Comparison of ENCODE assay signal across 17 cellular contexts in genomic region chr1:234581063-234581714, GRCh38. TPM values are rescaled to one million over a fixed set of nuclear protein-coding genes. Genes with fewer than 3 reads are reported as not detected.
DNase-seq lines count a peak whose midpoint lies in the region; ATAC-seq and TF ChIP-seq lines count a peak whose summit lies in the region.
"Had no signal": no experiment of that assay in that cellular context is flagged by ENCODE, and none has a peak within 500 bp of the region (broad histone marks: within the 10 kb centered on the region; RNA-seq: fewer than 3 reads in every experiment).

No MANE protein-coding gene starts in this region.

- H3K36me3 Mint-ChIP-seq in activated CD8-positive, alpha-beta memory T cell treated with anti-CD3 and anti-CD28 coated beads, Interleukin-2, amount 10 ng/mL, durations not matched to agents 7 days and 5 days: no peaks in the 10 kb centered on the region
- H3K36me3 Mint-ChIP-seq in neural progenitor cell: no peaks in the 10 kb centered on the region

- H3K4me3 Mint-ChIP-seq in activated CD8-positive, alpha-beta memory T cell treated with anti-CD3 and anti-CD28 coated beads, Interleukin-2, amount 10 ng/mL, durations not matched to agents 7 days and 5 days: no peak overlapping the region
- H3K4me3 Mint-ChIP-seq in neural progenitor cell: no peak overlapping the region
- H3K4me3 Mint-ChIP-seq: HFFc6 had no signal

- H3K27me3 ChIP-seq in neural progenitor cell (no peaks in the 10 kb centered on the region), thoracic aorta (replicated peaks; ENCODE audit: insufficient read depth) (no peaks in the 10 kb centered on the region)

- peaks cover 2% of the 10 kb centered on the region for H3K9me3 Mint-ChIP-seq in activated CD8-positive, alpha-beta memory T cell treated with anti-CD3 and anti-CD28 coated beads, Interleukin-2, amount 10 ng/mL, durations not matched to agents 7 days and 5 days (ENCODE audit: low read depth)
- H3K9me3 Mint-ChIP-seq in neural progenitor cell: no peaks in the 10 kb centered on the region
- H3K9me3 Mint-ChIP-seq: HFFc6 had no signal

- H3K27ac Mint-ChIP-seq in activated CD8-positive, alpha-beta memory T cell treated with anti-CD3 and anti-CD28 coated beads, Interleukin-2, amount 10 ng/mL, durations not matched to agents 7 days and 5 days: no peak overlapping the region
- peak overlapping the region; percentile 38 for H3K27ac Mint-ChIP-seq in neural progenitor cell
- H3K27ac Mint-ChIP-seq: HFFc6 had no signal

- H3K27ac ChIP-seq in coronary artery (peak overlapping the region; percentile 64 to 94), neural progenitor cell (no peak overlapping the region), thoracic aorta (peak overlapping the region; percentile 80 to 85), OCI-LY7 (ENCODE audit: low read depth, low read length, poor library complexity, severe bottlenecking) (no peak overlapping the region)
- H3K27ac ChIP-seq: 22Rv1, C4-2B had no signal

- POLR2A ChIA-PET in OCI-LY7 (lab: Charles Lee): no interaction called here

- H3K9me2 ChIP-seq in OCI-LY7 (ENCODE audit: insufficient read depth, low read length): no peaks in the 10 kb centered on the region

- H3K9me3 ChIP-seq in neural progenitor cell (ENCODE audit: low read depth) (no peaks in the 10 kb centered on the region), thoracic aorta (no peaks in the 10 kb centered on the region), OCI-LY7 (ENCODE audit: low read length) (no peaks in the 10 kb centered on the region)

- H3K4me3 ChIP-seq in coronary artery: no peak overlapping the region
- H3K4me3 ChIP-seq in neural progenitor cell: no peak overlapping the region
- H3K4me3 ChIP-seq in thoracic aorta: no peak overlapping the region
- H3K4me3 ChIP-seq in OCI-LY7 (ENCODE audit: low read depth, low read length, poor library complexity, severe bottlenecking): no peak overlapping the region

- peaks cover 14% of the 10 kb centered on the region for H3K4me1 Mint-ChIP-seq in activated CD8-positive, alpha-beta memory T cell treated with anti-CD3 and anti-CD28 coated beads, Interleukin-2, amount 10 ng/mL, durations not matched to agents 7 days and 5 days
- H3K4me1 Mint-ChIP-seq in neural progenitor cell: peaks cover 30% of the 10 kb centered on the region

- H3K4me2 ChIP-seq in neural progenitor cell (no peak overlapping the region), OCI-LY7 (ENCODE audit: low read length) (no peak overlapping the region)

- ATAC-seq in activated CD8-positive, alpha-beta memory T cell treated with anti-CD3 and anti-CD28 coated beads, Interleukin-2, amount 10 ng/mL, durations not matched to agents 7 days and 5 days: no peak
- ATAC-seq in thoracic aorta (ENCODE audit: insufficient number of reproducible peaks, low FRiP score, low read depth): no peak

- no TSS peak for BruUV-seq in OCI-LY7 (replicated peaks; lab: Mats Ljungman, UMichigan)

- no peak overlapping the region for H2AFZ ChIP-seq in neural progenitor cell (replicated peaks)
- no peak overlapping the region for H2AFZ ChIP-seq in OCI-LY7 (ENCODE audit: low read length)

- intact Hi-C loops in OCI-LY7 (cut with micrococcal nuclease; ENCODE audit: unreplicated experiment): no loop called here

- CTCF ChIA-PET in activated CD8-positive, alpha-beta memory T cell treated with anti-CD3 and anti-CD28 coated beads, Interleukin-2, amount 10 ng/mL, durations not matched to agents 7 days and 5 days (lab: Charles Lee): interaction anchor here (0.6 kb wide), 1 partner anchor 59 kb away, joined by 3 read pairs; no protein-coding TSS in a partner anchor
- CTCF ChIA-PET in OCI-LY7 (lab: Charles Lee; ENCODE audit: unreplicated experiment): interaction anchor here (0.6 kb wide), 1 partner anchor 9 kb away, joined by 3 read pairs; no protein-coding TSS in a partner anchor

- H3K27me3 Mint-ChIP-seq in activated CD8-positive, alpha-beta memory T cell treated with anti-CD3 and anti-CD28 coated beads, Interleukin-2, amount 10 ng/mL, durations not matched to agents 7 days and 5 days: peaks cover 10% of the 10 kb centered on the region
- peaks cover 12% of the 10 kb centered on the region for H3K27me3 Mint-ChIP-seq in neural progenitor cell (ENCODE audit: insufficient read depth, low read depth)

- H3K36me3 ChIP-seq in neural progenitor cell (no peaks in the 10 kb centered on the region), thoracic aorta (no peaks in the 10 kb centered on the region), OCI-LY7 (ENCODE audit: insufficient read depth, low read length) (no peaks in the 10 kb centered on the region)

- H3F3A ChIP-seq in neural progenitor cell (ENCODE audit: low read depth): no peaks in the 10 kb centered on the region

- TF ChIP-seq CTCF in coronary artery (IDR thresholded peaks at IDR 0.05) (no peak), neural progenitor cell (IDR thresholded peaks at IDR 0.05) (no peak), thoracic aorta (IDR thresholded peaks at IDR 0.05) (no peak), OCI-LY7 (conservative IDR thresholded peaks at IDR 0.05; ENCODE audit: low read length) (no peak)

- H3K9ac ChIP-seq in neural progenitor cell: no peak overlapping the region

- no peaks in the 10 kb centered on the region for H3K4me1 ChIP-seq in neural progenitor cell
- peaks cover 35 to 50% of the 10 kb centered on the region in 2 donors for H3K4me1 ChIP-seq in thoracic aorta (ENCODE audit: control insufficient read depth in 1 of 2, low read depth in 2 of 2)
- H3K4me1 ChIP-seq in OCI-LY7 (ENCODE audit: insufficient read depth, low read length, poor library complexity, severe bottlenecking): no peaks in the 10 kb centered on the region

- no peaks in the 10 kb centered on the region for H3K79me2 ChIP-seq in neural progenitor cell (ENCODE audit: low read depth)
- H3K79me2 ChIP-seq in OCI-LY7 (ENCODE audit: insufficient read depth, low read depth, low read length): no peaks in the 10 kb centered on the region

- no peaks in the 10 kb centered on the region for H4K20me1 ChIP-seq in neural progenitor cell (ENCODE audit: low read depth)
- no peaks in the 10 kb centered on the region for H4K20me1 ChIP-seq in OCI-LY7 (ENCODE audit: insufficient read depth, low read length)

- peak; percentile 30 for DNase-seq in activated CD8-positive, alpha-beta memory T cell treated with anti-CD3 and anti-CD28 coated beads for 24 hours
- no peak for DNase-seq in activated CD8-positive, alpha-beta memory T cell treated with anti-CD3 and anti-CD28 coated beads, Interleukin-2, amount 10 ng/mL, durations not matched to agents 7 days and 5 days
- no peak for DNase-seq in coronary artery (ENCODE audit: low spot score)
- no peak for DNase-seq in neural progenitor cell (ENCODE audit: low spot score)
- DNase-seq in thoracic aorta (ENCODE audit: low spot score): no peak
- DNase-seq in GF-D8 (lab: John Stamatoyannopoulos, UW): no peak
- DNase-seq in OCI-LY7 (ENCODE audit: low spot score): no peak
- DNase-seq in HT-29 (ENCODE audit: low spot score): no peak
- DNase-seq: AML-193, DMS79, HFFc6, NCI-H1417, NCI-H187 treated with DMSO at 0.1 percent for 48 hours, NCI-H226, NCI-H524 had no signal

RNA-seq across cellular contexts. Expression of gene IRF2BP2, which starts 28.8 kb away (rescaled TPM):
- total RNA-seq in activated CD8-positive, alpha-beta memory T cell treated with anti-CD3 and anti-CD28 coated beads, Interleukin-2, amount 10 ng/mL, durations not matched to agents 7 days and 5 days: 100 to 1,000 TPM in 1 of 2 experiments, 10 to 100 TPM in 1; 81.1 to 103 TPM
- total RNA-seq in neural progenitor cell (ENCODE audit: low replicate concordance): 21.2 and 22.9 TPM in 2 replicates
- total RNA-seq in thoracic aorta: 100 to 1,000 TPM; 114 to 175 TPM
- total RNA-seq in OCI-LY7 (2014; rRNA removed; shearing (Covaris generic)): 30.2 and 40.6 TPM in 2 replicates
- 64.6 and 65.9 TPM in 2 replicates for total RNA-seq in OCI-LY7 (2022)
- total RNA-seq in HT-29 (2014; rRNA removed; shearing (Covaris generic)): 203 and 235 TPM in 2 replicates

Comparison
In these comparisons a context has a peak if more than half of its experiments do, and no peak if none do; other contexts are left out.
1. H3K27ac ChIP-seq: peak in coronary artery (2 of 2) and thoracic aorta (2 of 2); none in neural progenitor cell (single experiment) and OCI-LY7 (single experiment).